1 cellular context compared by ENCODE assay signal in genomic region chr1:116382857-116383256, GRCh38.
TF ChIP-seq lines count a peak whose summit lies in the region.

No MANE protein-coding gene starts in this region.

TF ChIP-seq in GM23338, 12 proteins besides CTCF, POLR2A, EP300 and RAD21:
- TF ChIP-seq REST (IDR thresholded peaks at IDR 0.05; ENCODE audit: unreplicated experiment), result no peak
- no peak for TF ChIP-seq STAT1 (IDR thresholded peaks at IDR 0.05; ENCODE audit: unreplicated experiment)
- TF ChIP-seq ZNF462 (CRISPR knock-in tag; IDR thresholded peaks at IDR 0.05), result no peak
- TF ChIP-seq JUNB (IDR thresholded peaks at IDR 0.05; ENCODE audit: unreplicated experiment), result no peak
- no peak for TF ChIP-seq POLR2AphosphoS5 (IDR thresholded peaks at IDR 0.05; ENCODE audit: low read depth)
- no peak for TF ChIP-seq ZNF331 (CRISPR knock-in tag; IDR thresholded peaks at IDR 0.05; ENCODE audit: low read depth)
- no peak for TF ChIP-seq CREB1 (CRISPR knock-in tag; IDR thresholded peaks at IDR 0.05; ENCODE audit: low read depth)
- no peak for TF ChIP-seq ZNF114 (CRISPR knock-in tag; IDR thresholded peaks at IDR 0.05)
- no peak for TF ChIP-seq EZH2 (IDR thresholded peaks at IDR 0.05; ENCODE audit: low read depth, unreplicated experiment)
- no peak for TF ChIP-seq ETS1 (IDR thresholded peaks at IDR 0.05)
- no peak for TF ChIP-seq NANOG (IDR thresholded peaks at IDR 0.05; ENCODE audit: borderline replicate concordance)
- no peak for TF ChIP-seq EZH2phosphoT487 (IDR thresholded peaks at IDR 0.05; ENCODE audit: unreplicated experiment)
